Comparison of ENCODE assay signal across 18 cellular contexts in the genomic region with DNA sequence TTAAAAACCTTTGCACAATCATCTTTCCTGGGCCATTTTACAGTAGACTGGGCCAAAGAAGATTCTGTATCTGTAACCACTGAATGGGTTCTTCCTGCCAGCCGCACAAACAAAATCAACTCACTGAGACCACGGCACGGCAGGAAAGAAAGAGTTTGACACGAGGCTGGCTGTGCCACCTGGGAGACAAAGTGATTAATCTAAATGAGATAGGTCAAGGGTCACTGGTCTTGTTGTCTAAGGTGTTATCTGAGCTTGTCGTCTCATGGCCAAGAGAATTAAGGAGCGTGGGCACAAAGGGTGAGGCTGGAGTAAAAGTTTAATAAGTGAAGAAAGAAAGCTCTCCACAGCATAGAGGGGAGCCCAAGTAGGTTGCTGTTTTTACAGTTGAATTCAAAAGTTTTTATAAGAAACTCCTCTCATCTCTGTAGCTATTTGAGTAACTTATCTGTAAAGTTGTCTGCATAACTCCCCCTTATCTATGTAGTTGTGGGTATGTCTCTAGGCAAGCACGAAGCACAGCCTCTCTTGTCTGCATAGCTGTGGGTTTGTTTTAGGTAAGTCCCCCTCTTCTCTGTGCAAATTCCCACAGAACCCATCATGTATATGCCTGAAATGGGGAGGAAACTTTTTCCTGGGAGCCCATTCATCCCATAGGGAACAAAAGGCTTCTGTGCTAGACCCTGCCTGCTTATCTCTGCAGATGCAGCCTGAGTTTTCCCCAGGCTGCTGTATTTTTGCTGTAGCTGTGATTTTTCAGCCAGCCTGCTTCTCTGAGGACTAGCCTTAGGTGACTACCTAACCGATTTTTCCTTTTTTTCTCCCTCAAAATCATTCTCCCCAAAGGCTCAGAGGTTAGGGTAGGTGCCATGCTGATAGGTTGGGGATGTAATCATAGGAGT.
"Had no signal": no experiment of that assay in that cellular context is flagged by ENCODE, and none has a peak within 500 bp of the region (broad histone marks: within the 10 kb centered on the region; RNA-seq: fewer than 3 reads in every experiment).

No MANE protein-coding gene starts in this region.

- H3K27ac ChIP-seq: brain microvascular endothelial cell, heart left ventricle, stomach, tibial artery had no signal

- H3K27me3 ChIP-seq: brain microvascular endothelial cell, heart left ventricle, stomach, tibial artery had no signal

- H3K36me3 ChIP-seq: brain microvascular endothelial cell, heart left ventricle, stomach, tibial artery had no signal

- H3K4me1 ChIP-seq: heart left ventricle, stomach, tibial artery had no signal

- H3K4me3 ChIP-seq: heart left ventricle, stomach, tibial artery had no signal

- DNase-seq: activated CD4-positive, alpha-beta T cell treated with anti-CD3 and anti-CD28 coated beads, Interleukin-2, amount 50 U/mL, for 1 hour; activated CD4-positive, CD25-positive, alpha-beta regulatory T cell; activated CD8-positive, alpha-beta memory T cell treated with anti-CD3 and anti-CD28 coated beads for 24 hours; activated naive CD8-positive, alpha-beta T cell treated with anti-CD3 and anti-CD28 coated beads for 36 hours; brain microvascular endothelial cell; cerebellar nuclear complex; effector memory CD4-positive, alpha-beta T cell; foreskin melanocyte; heart left ventricle; left colon; mammary epithelial cell; natural killer cell; stimulated activated CD4-positive, alpha-beta T cell treated with anti-CD3 and anti-CD28 coated beads, Interleukin-1b, Interleukin-23, amount 100 ng/mL, for 48 hours; stomach; SW 1271; tibial artery had no signal

- H3K9me3 ChIP-seq: tibial artery had no signal

- FAIRE-seq: TTC549, urothelium cell line had no signal
